18 cellular contexts compared by ENCODE assay signal in genomic region chr12:40534828-40535227, GRCh38.
DNase-seq lines count a peak whose midpoint lies in the region; ATAC-seq, FAIRE-seq and TF ChIP-seq lines count a peak whose summit lies in the region.
"Had no signal": no experiment of that assay in that cellular context is flagged by ENCODE, and none has a peak within 500 bp of the region (broad histone marks: within the 10 kb centered on the region; RNA-seq: fewer than 3 reads in every experiment).

No MANE protein-coding gene starts in this region.

- no peak overlapping the region for H2AK5ac ChIP-seq in H1 (ENCODE audit: low read depth, low read length)

- POLR2A ChIA-PET in H1 (lab: Charles Lee; ENCODE audit: partially characterized antibody): no interaction called here

- FAIRE-seq in H1 (lab: Jason Lieb, UNC): no peak
- FAIRE-seq: GM12878, GM18507 had no signal

- H3K36me3 ChIP-seq in H1 (ENCODE audit: control insufficient read depth in 2 of 4, insufficient read depth in 4 of 4, low read length in 3 of 4): no peaks in the 10 kb centered on the region
- H3K36me3 ChIP-seq: BLaER1 had no signal

- H3K9ac ChIP-seq in H1 (replicated peaks in 1 of 4; ENCODE audit: extremely low read depth in 1 of 4, low read depth in 3 of 4, low read length in 3 of 4): no peak overlapping the region
- H3K9ac ChIP-seq: BLaER1 had no signal

- intact Hi-C loops in posterior vena cava (cut with DNase I): no loop called here

- TF ChIP-seq RAD21 in H1 (IDR thresholded peaks at IDR 0.05 in 1 of 2, conservative IDR thresholded peaks at IDR 0.05 in 1 of 2; ENCODE audit: low read depth in 2 of 2, low read length in 2 of 2): no peak

- DNase-seq in NCI-H2171 treated with DMSO at 0.1 percent for 48 hours (lab: John Stamatoyannopoulos, UW) (peak; percentile 10), NCI-H2171 (lab: John Stamatoyannopoulos, UW) (no peak), H1 (ENCODE audit: low read depth in 1 of 2, low spot score in 2 of 2) (no peak), iPS-NIHi11 (ENCODE audit: low spot score) (peak; percentile 8), epidermal melanocyte (ENCODE audit: insufficient read length, low spot score) (no peak), foreskin melanocyte (no peak), posterior vena cava (ENCODE audit: low spot score) (no peak)
- DNase-seq: 8988T; CD4-positive, alpha-beta memory T cell; DMS153; DMS79; GF-D8; HCEC 1CT had no signal

- no peak overlapping the region for H3K56ac ChIP-seq in H1 (replicated peaks; ENCODE audit: insufficient read length, low read depth, low read length)

- H2BK120ac ChIP-seq in H1 (replicated peaks; ENCODE audit: low read depth, low read length): no peak overlapping the region

- no peak overlapping the region for H3K4ac ChIP-seq in H1 (replicated peaks; ENCODE audit: insufficient read length, low read depth, low read length)

- H2AFZ ChIP-seq in H1 (ENCODE audit: low read length): no peak overlapping the region

- H3K79me2 ChIP-seq in H1 (ENCODE audit: control insufficient read depth in 1 of 2, insufficient read depth in 2 of 2, low read length in 2 of 2): no peaks in the 10 kb centered on the region

- H2BK5ac ChIP-seq in H1 (ENCODE audit: low read depth, low read length): no peak overlapping the region

- no peak overlapping the region for H3K4me3 ChIP-seq in H1 (ENCODE audit: extremely low read depth in 1 of 4, insufficient read depth in 2 of 4, low read depth in 3 of 4, low read length in 4 of 4)
- H3K4me3 ChIP-seq: BLaER1, GM12878 had no signal

- no peaks in the 10 kb centered on the region for H3K23me2 ChIP-seq in H1 (ENCODE audit: low read depth, low read length)

- H3K14ac ChIP-seq in H1 (ENCODE audit: insufficient read length): no peak overlapping the region

- H4K8ac ChIP-seq in H1 (ENCODE audit: extremely low read depth, insufficient read depth, low read length): no peak overlapping the region

- H4K5ac ChIP-seq in H1 (ENCODE audit: insufficient read length, low read depth, low read length): no peak overlapping the region

- H3K4me1 ChIP-seq in H1 (replicated peaks in 1 of 4; ENCODE audit: control insufficient read depth in 3 of 4, insufficient read depth in 4 of 4, low read length in 3 of 4): peaks cover 0 to 4% (median 2%) of the 10 kb centered on the region in 4 experiments; a peak in 2 of 7 replicates
- H3K4me1 ChIP-seq: BLaER1 had no signal

- H3K23ac ChIP-seq in H1 (ENCODE audit: insufficient read length): no peak overlapping the region

- no peak for ATAC-seq in GM18861 (IDR thresholded peaks at IDR 0.05; ENCODE audit: unreplicated experiment)
- ATAC-seq: GM12878 had no signal

- no peak for TF ChIP-seq EP300 in H1 (IDR thresholded peaks at IDR 0.05; ENCODE audit: borderline replicate concordance in 1 of 2, low read depth in 2 of 2, low read length in 2 of 2)

- no peaks in the 10 kb centered on the region for H3K9me3 ChIP-seq in H1 (ENCODE audit: insufficient read depth in 2 of 2, low read depth in 1 of 2, low read length in 1 of 2)
- H3K9me3 ChIP-seq: BLaER1 had no signal

- H3K27ac ChIP-seq in H1 (ENCODE audit: low read depth, low read length): no peak overlapping the region
- H3K27ac ChIP-seq: BLaER1, HL-60 had no signal

- 82% methylated on average over 4 of the region's 4 CpGs; no CpG with 5 or more reads in 1 of the 2 experiments for WGBS in H1 (ENCODE audit: extremely low coverage in 1 of 2, insufficient coverage in 1 of 2, insufficient read length in 1 of 2, insufficient replicate concordance in 2 of 2, low coverage in 1 of 2, low lambda C conversion rate in 2 of 2, missing lambda C conversion rate in 1 of 2), 2 experiments

- H3K27me3 ChIP-seq in H1 (replicated peaks in 1 of 4; ENCODE audit: control insufficient read depth in 3 of 4, extremely low read depth in 1 of 4, insufficient read depth in 3 of 4, low read length in 3 of 4): no peaks in the 10 kb centered on the region
- H3K27me3 ChIP-seq: BLaER1 had no signal

- no peak overlapping the region for H2BK12ac ChIP-seq in H1 (ENCODE audit: low read depth, low read length)

- H3K79me1 ChIP-seq in H1 (ENCODE audit: low read depth, low read length): no peaks in the 10 kb centered on the region

- H3K4me2 ChIP-seq in H1 (ENCODE audit: insufficient read depth in 1 of 2, low read depth in 2 of 2, low read length in 2 of 2): no peak overlapping the region
- H3K4me2 ChIP-seq: BLaER1 had no signal

- H2BK20ac ChIP-seq in H1 (ENCODE audit: low read length): no peak overlapping the region

- no peaks in the 10 kb centered on the region for H4K20me1 ChIP-seq in H1 (replicated peaks in 1 of 2; ENCODE audit: control insufficient read depth in 1 of 2, insufficient read depth in 2 of 2, low read length in 2 of 2)
- H4K20me1 ChIP-seq: BLaER1 had no signal

- H2BK15ac ChIP-seq in H1 (ENCODE audit: low read length): no peak overlapping the region

- CTCF ChIA-PET in H1 (lab: Charles Lee; ENCODE audit: partially characterized antibody): no interaction called here

- no peak overlapping the region for H3K18ac ChIP-seq in H1 (ENCODE audit: extremely low read depth, low read length)

- TF ChIP-seq POLR2A in H1 (IDR thresholded peaks at IDR 0.05; ENCODE audit: control extremely low read depth in 1 of 2, low read depth in 2 of 2, low read length in 2 of 2): no peak

- H4K91ac ChIP-seq in H1 (replicated peaks; ENCODE audit: insufficient read length, low read length): no peak overlapping the region

- TF ChIP-seq CTCF in H1 (IDR thresholded peaks at IDR 0.05; ENCODE audit: control extremely low read depth in 1 of 3, insufficient read depth in 1 of 3, low read depth in 1 of 3, low read length in 3 of 3): no peak

TF ChIP-seq in H1, 55 proteins besides CTCF, POLR2A, EP300 and RAD21:
- TF ChIP-seq SP1 (IDR thresholded peaks at IDR 0.05; ENCODE audit: low read depth, low read length) (no peak), NANOG (IDR thresholded peaks at IDR 0.05; ENCODE audit: insufficient read depth, low read depth, low read length, poor library complexity, severe bottlenecking) (peak; percentile 39)

Comparison
In these comparisons a context has a peak if more than half of its experiments do, and no peak if none do; other contexts are left out.
1. DNase-seq: peak in NCI-H2171 treated with DMSO at 0.1 percent for 48 hours (single experiment) and iPS-NIHi11 (single experiment); none in NCI-H2171 (single experiment), H1 (0 of 2), epidermal melanocyte (single experiment), foreskin melanocyte (single experiment) and posterior vena cava (single experiment).